Comparison of ENCODE assay signal across 8 cellular contexts in genomic region chr15:84725001-84725491, GRCh38. TPM values are rescaled to one million over a fixed set of nuclear protein-coding genes. Genes with fewer than 3 reads are reported as not detected.
A peak's percentile ranks its signal among the peaks of the same experiment; 100 is the strongest.
DNase-seq lines count a peak whose midpoint lies in the region; ATAC-seq, FAIRE-seq and TF ChIP-seq lines count a peak whose summit lies in the region.

No MANE protein-coding gene starts in this region.

- no peak for TF ChIP-seq CTCF in lung (IDR thresholded peaks at IDR 0.05; ENCODE audit: control extremely low read depth, extremely low read depth)

- FAIRE-seq in GM18507 (lab: Jason Lieb, UNC), result peak; percentile 78

- H3K36me3 ChIP-seq in lung (ENCODE audit: control insufficient read depth in 2 of 2, insufficient read depth in 2 of 2, low read length in 2 of 2), result no peaks in the 10 kb centered on the region

- no peak overlapping the region for H3K4me3 ChIP-seq in lung

- WGBS in lung, 2 donors, result 2 to 7% methylated on average over 1 of the region's 1 CpG

- H3K27me3 ChIP-seq in lung (ENCODE audit: control insufficient read depth, insufficient read depth), result no peaks in the 10 kb centered on the region

- DNase-seq in GM18507 (ENCODE audit: extremely low spot score, insufficient read length, low read depth) (no peak), HT-29 (ENCODE audit: low spot score) (peak; percentile 88), lung (ENCODE audit: low spot score) (no peak), middle frontal gyrus (ENCODE audit: extremely low spot score, low spot score) (no peak), NCI-H1417 (lab: John Stamatoyannopoulos, UW) (no peak), NCI-H2196 (lab: John Stamatoyannopoulos, UW; ENCODE audit: unreplicated experiment) (no peak)
- peak; percentile 26 for DNase-seq in activated effector memory CD4-positive, alpha-beta T cell treated with Interleukin-2 at 50 U/mL for 16 hours

- H3K9me3 ChIP-seq in lung (ENCODE audit: control insufficient read depth in 2 of 2, insufficient read depth in 1 of 2, low read length in 1 of 2), result no peaks in the 10 kb centered on the region

- peak overlapping the region; percentile 49 to 62 for H3K27ac ChIP-seq in lung (ENCODE audit: low read depth in 1 of 2, low read length in 1 of 2)

- H3K4me1 ChIP-seq in lung (ENCODE audit: control insufficient read depth in 2 of 2, insufficient read depth in 2 of 2, low read length in 2 of 2), result no peaks in the 10 kb centered on the region

- ATAC-seq in lung (ENCODE audit: insufficient read depth, low FRiP score) (peak; percentile 70), GM21528 (IDR thresholded peaks at IDR 0.05; ENCODE audit: low FRiP score, unreplicated experiment) (no peak)

RNA-seq across cellular contexts. Expression of gene SEC11A, which starts 9.1 kb away (rescaled TPM):
- 215 and 238 TPM in 2 replicates for total RNA-seq in HT-29 (2014; rRNA removed; shearing (Covaris generic))
- total RNA-seq in lung, result 100 to 1,000 TPM; 119 to 139 TPM
- polyA plus RNA-seq in lung, result 100 to 1,000 TPM; 146 to 170 TPM

RNA-seq across cellular contexts. Expression of gene ZNF592, which starts 23.3 kb away (rescaled TPM):
- 22.6 and 27.5 TPM in 2 replicates for total RNA-seq in HT-29 (2014; rRNA removed; shearing (Covaris generic))
- 10 to 100 TPM; 20.1 to 29.6 TPM for total RNA-seq in lung
- 10 to 100 TPM in 1 of 2 donors, 1 to 10 TPM in 1; 8.8 to 12.3 TPM for polyA plus RNA-seq in lung

Comparison
In these comparisons a context has a peak if more than half of its experiments do, and no peak if none do; other contexts are left out.
1. DNase-seq: peak in HT-29 (single experiment) and activated effector memory CD4-positive, alpha-beta T cell treated with Interleukin-2 at 50 U/mL for 16 hours (single experiment); none in GM18507 (single experiment), lung (single experiment), middle frontal gyrus (single experiment), NCI-H1417 (0 of 3) and NCI-H2196 (single experiment).